Comparison of ENCODE assay signal across 8 cellular contexts in the genomic region with DNA sequence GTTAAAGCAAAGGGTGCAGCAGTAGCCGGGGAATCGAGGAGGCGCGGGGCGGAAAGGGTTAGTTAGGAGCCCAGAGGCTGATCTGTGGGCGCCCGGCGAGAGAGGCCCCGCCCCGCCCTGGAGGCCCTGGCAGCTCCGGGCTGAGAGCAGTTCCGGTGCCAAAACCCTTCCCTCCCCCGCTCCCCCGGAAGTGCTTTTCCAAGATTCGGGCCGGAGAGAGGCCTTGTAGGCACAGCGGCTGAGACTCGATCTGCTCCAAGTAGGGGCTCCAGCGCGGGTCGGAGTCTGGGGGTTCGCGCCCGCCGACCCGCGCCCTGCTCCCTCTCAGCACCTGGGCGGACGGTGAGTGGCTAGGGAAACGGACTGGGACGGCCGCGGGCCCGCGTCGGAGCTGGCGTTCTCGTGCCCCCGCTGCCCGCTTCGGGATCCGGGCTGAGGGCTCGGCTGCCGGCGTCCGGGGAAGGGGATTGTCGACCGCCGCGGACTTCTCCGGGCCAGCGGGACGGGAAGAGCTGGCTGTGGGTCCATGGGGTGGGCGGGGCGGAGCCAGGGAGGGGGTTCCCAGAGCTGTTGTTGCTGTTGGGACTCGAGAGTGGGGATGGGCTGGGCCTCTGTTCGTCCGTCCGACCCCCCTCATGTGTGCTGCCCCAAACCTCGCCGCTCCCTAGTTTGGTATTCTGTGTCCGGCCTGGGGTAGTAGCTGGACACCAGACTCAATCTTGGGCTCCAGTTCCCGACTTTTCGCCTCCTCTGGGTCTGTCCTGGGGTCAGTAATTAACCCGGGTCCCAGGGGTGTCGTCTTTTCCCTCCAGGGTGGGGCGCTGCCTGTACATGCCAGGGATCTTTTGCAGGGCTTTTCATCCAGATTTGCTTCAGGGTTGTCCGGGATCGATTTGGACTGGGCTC. TPM values are rescaled to one million over a fixed set of nuclear protein-coding genes. Genes with fewer than 3 reads are reported as not detected.
DNase-seq lines count a peak whose midpoint lies in the region; ATAC-seq, FAIRE-seq and TF ChIP-seq lines count a peak whose summit lies in the region.

A gene with protein sequence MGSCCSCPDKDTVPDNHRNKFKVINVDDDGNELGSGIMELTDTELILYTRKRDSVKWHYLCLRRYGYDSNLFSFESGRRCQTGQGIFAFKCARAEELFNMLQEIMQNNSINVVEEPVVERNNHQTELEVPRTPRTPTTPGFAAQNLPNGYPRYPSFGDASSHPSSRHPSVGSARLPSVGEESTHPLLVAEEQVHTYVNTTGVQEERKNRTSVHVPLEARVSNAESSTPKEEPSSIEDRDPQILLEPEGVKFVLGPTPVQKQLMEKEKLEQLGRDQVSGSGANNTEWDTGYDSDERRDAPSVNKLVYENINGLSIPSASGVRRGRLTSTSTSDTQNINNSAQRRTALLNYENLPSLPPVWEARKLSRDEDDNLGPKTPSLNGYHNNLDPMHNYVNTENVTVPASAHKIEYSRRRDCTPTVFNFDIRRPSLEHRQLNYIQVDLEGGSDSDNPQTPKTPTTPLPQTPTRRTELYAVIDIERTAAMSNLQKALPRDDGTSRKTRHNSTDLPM (plus strand): TSS at position 200 of the 906 bp plus-strand sequence. CDS start 98,643 bp downstream, outside the sequence.

- H3K9ac ChIP-seq in H9 (ENCODE audit: extremely low read depth, insufficient read length, low read length) (peak within 1 kb of the TSS; percentile 89), subcutaneous abdominal adipose tissue (ENCODE audit: low read length in 5 of 5) (peak within 1 kb of the TSS; percentile 87 to 100 (median 98))

- H3K56ac ChIP-seq in H9 (ENCODE audit: insufficient read length, low read depth, low read length): no peak within 1 kb of the TSS

- H3K4me3 ChIP-seq in neuron (ENCODE audit: low read length) (peak within 1 kb of the TSS; percentile 97), subcutaneous abdominal adipose tissue (ENCODE audit: low read depth in 1 of 5, low read length in 5 of 5) (peak within 1 kb of the TSS; percentile 90 to 96 (median 92))

- H3K4me1 Mint-ChIP-seq in H9: peaks cover 61 to 77% of the 10 kb centered on the region in 2 experiments

- H3K18ac ChIP-seq in H9 (ENCODE audit: insufficient read length, low read depth, low read length): peak within 1 kb of the TSS; percentile 95

- H2AFZ ChIP-seq in H9 (ENCODE audit: low read length) (no peak within 1 kb of the TSS), neuron (ENCODE audit: low read depth, low read length) (peak within 1 kb of the TSS; percentile 95)

- no peak within 1 kb of the TSS for H2BK20ac ChIP-seq in H9 (ENCODE audit: low read depth, low read length, poor library complexity, severe bottlenecking)

- no peak within 1 kb of the TSS for H4K8ac ChIP-seq in H9 (replicated peaks; ENCODE audit: insufficient read length, low read depth, low read length)

- H3K36me3 Mint-ChIP-seq in H9 (ENCODE audit: insufficient read depth in 1 of 3, low read depth in 3 of 3): no peaks in the 10 kb centered on the region; a peak in 2 of 7 replicates

- no peaks in the 10 kb centered on the region for H3K27me3 Mint-ChIP-seq in H9 (ENCODE audit: low read depth)

- peaks cover 33% of the 10 kb centered on the region for H3K79me2 ChIP-seq in H9 (ENCODE audit: insufficient read depth, low read length)

- peak within 1 kb of the TSS; percentile 94 for H3K4me2 ChIP-seq in H9 (ENCODE audit: insufficient read depth, insufficient read length, low read length)

- peak; percentile 93 for ATAC-seq in foreskin keratinocyte

- peak within 1 kb of the TSS; percentile 97 to 99 (median 99) for H3K27ac Mint-ChIP-seq in H9

- no peak within 1 kb of the TSS for H3K23ac ChIP-seq in H9 (ENCODE audit: insufficient read length, low read depth, low read length)

- no peak within 1 kb of the TSS for H2BK15ac ChIP-seq in H9 (ENCODE audit: low read depth, low read length)

- peak within 1 kb of the TSS; percentile 95 to 97 for H3K4me3 Mint-ChIP-seq in H9

- H3K9me3 Mint-ChIP-seq in H9: no peaks in the 10 kb centered on the region

- peak within 1 kb of the TSS; percentile 97 for H3K14ac ChIP-seq in H9 (ENCODE audit: insufficient read depth, low read length)

- no peaks in the 10 kb centered on the region for H4K20me1 ChIP-seq in H9 (ENCODE audit: control insufficient read depth, insufficient read depth, insufficient read length)

- H4K91ac ChIP-seq in H9 (ENCODE audit: insufficient read length, low read depth, low read length): no peak within 1 kb of the TSS

- H2BK120ac ChIP-seq in H9 (ENCODE audit: low read depth, low read length, poor library complexity, severe bottlenecking): no peak within 1 kb of the TSS

- H3K23me2 ChIP-seq in H9 (ENCODE audit: insufficient read length, low read depth, low read length, poor library complexity, severe bottlenecking): peaks cover 4% of the 10 kb centered on the region

- H3K27me3 ChIP-seq in H9 (ENCODE audit: insufficient read depth, low read length): no peaks in the 10 kb centered on the region
- no peaks in the 10 kb centered on the region for H3K27me3 ChIP-seq in foreskin keratinocyte
- no peaks in the 10 kb centered on the region for H3K27me3 ChIP-seq in neuron (ENCODE audit: insufficient read depth, low read length)
- no peaks in the 10 kb centered on the region for H3K27me3 ChIP-seq in subcutaneous abdominal adipose tissue (ENCODE audit: control insufficient read depth in 5 of 5, insufficient read depth in 4 of 5, low read length in 5 of 5)

- H3K36me3 ChIP-seq in neuron (ENCODE audit: insufficient read depth, low read length): no peaks in the 10 kb centered on the region
- H3K36me3 ChIP-seq in subcutaneous abdominal adipose tissue (ENCODE audit: control insufficient read depth in 5 of 5, insufficient read depth in 5 of 5, low read length in 5 of 5): no peaks in the 10 kb centered on the region

- no peak within 1 kb of the TSS for H2AK5ac ChIP-seq in H9 (ENCODE audit: insufficient read length, low read length)

- DNase-seq in H9 (peak; percentile 97), M059J (ENCODE audit: low read depth) (peak; percentile 89), SHP77 (lab: John Stamatoyannopoulos, UW) (peak; percentile 85 to 91), activated gamma-delta T cell treated with Interleukin-2 at 50 U/mL for 16 hours (peak; percentile 80), foreskin keratinocyte (peak; percentile 49 to 77)

- no peak within 1 kb of the TSS for H2BK5ac ChIP-seq in H9 (ENCODE audit: insufficient read length, low read length)

- H3K27ac ChIP-seq in H9 (ENCODE audit: insufficient read length, low read depth, low read length): peak within 1 kb of the TSS; percentile 44
- peak within 1 kb of the TSS; percentile 93 for H3K27ac ChIP-seq in foreskin keratinocyte
- peak within 1 kb of the TSS; percentile 99 for H3K27ac ChIP-seq in subcutaneous abdominal adipose tissue (ENCODE audit: low read depth, low read length)

- WGBS in H9 (ENCODE audit: extremely low coverage, insufficient read length, low lambda C conversion rate): no CpG with 5 or more reads among the region's 69 CpGs

- peak; percentile 41; the same call in 1 of the 3 replicates for TF ChIP-seq CTCF in H9 (conservative IDR thresholded peaks at IDR 0.05)
- peak; percentile 69 for TF ChIP-seq CTCF in foreskin keratinocyte (conservative IDR thresholded peaks at IDR 0.05)

- H4K5ac ChIP-seq in H9 (ENCODE audit: insufficient read length, low read depth, low read length): no peak within 1 kb of the TSS

- H2BK12ac ChIP-seq in H9 (ENCODE audit: insufficient read length, low read depth, low read length): no peak within 1 kb of the TSS

- H3K9me3 ChIP-seq in H9 (ENCODE audit: control insufficient read depth, low read depth, low read length) (no peaks in the 10 kb centered on the region), neuron (ENCODE audit: low read length) (no peaks in the 10 kb centered on the region), subcutaneous abdominal adipose tissue (ENCODE audit: control insufficient read depth in 5 of 5, low read length in 5 of 5) (no peaks in the 10 kb centered on the region)

- no peak within 1 kb of the TSS for H3K4ac ChIP-seq in H9 (ENCODE audit: low read depth, low read length)

- peak; percentile 91 for FAIRE-seq in G401.6 (lab: Jason Lieb, UNC)

- H3K4me1 ChIP-seq in H9 (ENCODE audit: insufficient read depth, low read length) (peaks cover 6% of the 10 kb centered on the region; the same call in 1 of the 2 replicates), foreskin keratinocyte (peaks cover 26% of the 10 kb centered on the region), neuron (ENCODE audit: insufficient read depth, low read length) (peaks cover 30% of the 10 kb centered on the region), subcutaneous abdominal adipose tissue (ENCODE audit: control insufficient read depth in 5 of 5, insufficient read depth in 5 of 5, low read length in 5 of 5) (peaks cover 7 to 48% (median 45%) of the 10 kb centered on the region in 5 donors)

- peaks cover 4% of the 10 kb centered on the region for H3K79me1 ChIP-seq in H9 (ENCODE audit: insufficient read depth, low read depth, low read length, poor library complexity, severe bottlenecking)

- H3T11ph ChIP-seq in H9 (ENCODE audit: low read length): no peak within 1 kb of the TSS

RNA-seq across cellular contexts. Expression of the gene that starts here (rescaled TPM):
- 30.6 and 33.7 TPM in 2 replicates for total RNA-seq in H9 (2021)
- total RNA-seq in M059J (2014; rRNA removed; shearing (Covaris generic)): 25.9 and 38.1 TPM in 2 replicates
- 25.3 and 28.5 TPM in 2 replicates for total RNA-seq in foreskin keratinocyte
- polyA plus RNA-seq in foreskin keratinocyte: 2.7 and 3.2 TPM in 2 replicates

Comparison
In these comparisons a context has a peak if more than half of its experiments do, and no peak if none do; other contexts are left out.
1. Peak in every context shown above with its lines: DNase-seq, ATAC-seq, H3K4me3 ChIP-seq and H3K27ac ChIP-seq.
2. H3K27ac ChIP-seq: peak in every context shown above with its lines; median percentile 99 in subcutaneous abdominal adipose tissue; 93 in foreskin keratinocyte; 44 in H9.